ENCODE assay signal across 30 cellular contexts in genomic region chr7:48526375-48526732, GRCh38.
"Had no signal": no experiment of that assay in that cellular context is flagged by ENCODE, and none has a peak within 500 bp of the region (broad histone marks: within the 10 kb centered on the region; RNA-seq: fewer than 3 reads in every experiment).

No MANE protein-coding gene starts in this region.

- H3K36me3 ChIP-seq: brain microvascular endothelial cell, esophagus squamous epithelium, WERI-Rb-1 had no signal

- FAIRE-seq: astrocyte, bronchial epithelial cell, frontal cortex had no signal

- H3K27me3 ChIP-seq: brain microvascular endothelial cell, dorsolateral prefrontal cortex, esophagus squamous epithelium had no signal

- H3K36me3 Mint-ChIP-seq: activated naive CD8-positive, alpha-beta T cell had no signal

- H3K27ac ChIP-seq: brain microvascular endothelial cell, coronary artery, dorsolateral prefrontal cortex, epithelial cell of prostate, esophagus squamous epithelium, WERI-Rb-1 had no signal

- H3K4me1 ChIP-seq: esophagus squamous epithelium had no signal

- H3K9me3 ChIP-seq: esophagus squamous epithelium had no signal

- H3K9me3 Mint-ChIP-seq: activated CD4-positive, alpha-beta T cell treated with anti-CD3 and anti-CD28 coated beads, Interleukin-2, amount 10 ng/mL, durations not matched to agents 7 days and 5 days; activated CD8-positive, alpha-beta T cell treated with anti-CD3 and anti-CD28 coated beads for 36 hours; activated T-cell treated with anti-CD3 and anti-CD28 coated beads, Interleukin-2, amount 50 U/mL, for 4 hours; T-helper 2 cell treated with Interferon-gamma antibody and Interleukin-4, amounts not matched to agents 5 μg/mL and 100 μg/mL, for 36 hours had no signal

- H3K4me3 Mint-ChIP-seq: activated B cell treated with CpG ODN at 0.5 μM for 24 hours; activated CD4-positive, alpha-beta T cell treated with anti-CD3 and anti-CD28 coated beads, Interleukin-2, amount 10 ng/mL, durations not matched to agents 7 days and 5 days; activated CD8-positive, alpha-beta T cell treated with anti-CD3 and anti-CD28 coated beads for 36 hours; activated naive CD8-positive, alpha-beta T cell; activated T-cell treated with anti-CD3 and anti-CD28 coated beads, Interleukin-2, amount 50 U/mL, for 4 hours; activated T-helper 17 cell treated with anti-CD3 and anti-CD28 coated beads, Interleukin-2, amount 50 U/mL, for 72 hours; central memory CD8-positive, alpha-beta T cell; dendritic cell treated with granulocyte-macrophage colony-stimulating factor and Interleukin-4, amounts not matched to agents 40 ng/mL and 50 ng/mL, for 4 days; T-helper 17 cell; T-helper 2 cell treated with Interferon-gamma antibody and Interleukin-4, amounts not matched to agents 5 μg/mL and 100 μg/mL, for 36 hours had no signal

- DNase-seq: activated B cell treated with CpG ODN at 0.5 μM for 24 hours; activated CD4-positive, alpha-beta T cell treated with anti-CD3 and anti-CD28 coated beads, Interleukin-2, amount 10 ng/mL, durations not matched to agents 7 days and 5 days; activated CD4-positive, alpha-beta T cell treated with anti-CD3 and anti-CD28 coated beads, Interleukin-2, amount 50 U/mL, for 4 hours; activated CD8-positive, alpha-beta memory T cell treated with anti-CD3 and anti-CD28 coated beads for 24 hours; activated CD8-positive, alpha-beta T cell treated with anti-CD3 and anti-CD28 coated beads for 36 hours; activated effector memory CD4-positive, alpha-beta T cell treated with Interleukin-2 at 50 U/mL for 16 hours; activated gamma-delta T cell treated with Interleukin-2 at 50 U/mL for 16 hours; activated naive CD4-positive, alpha-beta T cell treated with anti-CD3 and anti-CD28 coated beads, Interleukin-2, amount 50 U/mL, for 16 hours; activated naive CD4-positive, alpha-beta T cell treated with Interleukin-2 at 50 U/mL for 16 hours; activated T-cell treated with anti-CD3 and anti-CD28 coated beads, Interleukin-2, amount 50 U/mL, for 4 hours; amniotic stem cell; anterior cingulate cortex; brain microvascular endothelial cell; dorsolateral prefrontal cortex; effector memory CD4-positive, alpha-beta T cell; esophagus squamous epithelium; T-helper 1 cell; T-helper 17 cell; T1000; WERI-Rb-1 had no signal

- H3K4me1 Mint-ChIP-seq: activated B cell treated with CpG ODN at 0.5 μM for 24 hours; activated CD4-positive, alpha-beta T cell treated with anti-CD3 and anti-CD28 coated beads, Interleukin-2, amount 10 ng/mL, durations not matched to agents 7 days and 5 days; activated T-helper 17 cell treated with anti-CD3 and anti-CD28 coated beads, Interleukin-2, amount 50 U/mL, for 72 hours; central memory CD8-positive, alpha-beta T cell; T-helper 17 cell had no signal

- H3K4me3 ChIP-seq: coronary artery, dorsolateral prefrontal cortex, esophagus squamous epithelium had no signal

- H3K27me3 Mint-ChIP-seq: activated B cell treated with CpG ODN at 0.5 μM for 24 hours; activated CD4-positive, alpha-beta T cell treated with anti-CD3 and anti-CD28 coated beads, Interleukin-2, amount 10 ng/mL, durations not matched to agents 7 days and 5 days; activated CD8-positive, alpha-beta T cell treated with anti-CD3 and anti-CD28 coated beads for 36 hours; activated naive CD8-positive, alpha-beta T cell; central memory CD8-positive, alpha-beta T cell; dendritic cell treated with granulocyte-macrophage colony-stimulating factor and Interleukin-4, amounts not matched to agents 40 ng/mL and 50 ng/mL, for 4 days; T-helper 17 cell had no signal

- H3K27ac Mint-ChIP-seq: activated B cell treated with CpG ODN at 0.5 μM for 24 hours; activated CD4-positive, alpha-beta T cell treated with anti-CD3 and anti-CD28 coated beads, Interleukin-2, amount 10 ng/mL, durations not matched to agents 7 days and 5 days; activated CD8-positive, alpha-beta T cell treated with anti-CD3 and anti-CD28 coated beads for 36 hours; activated naive CD8-positive, alpha-beta T cell; activated T-helper 17 cell treated with anti-CD3 and anti-CD28 coated beads, Interleukin-2, amount 50 U/mL, for 72 hours; dendritic cell treated with granulocyte-macrophage colony-stimulating factor and Interleukin-4, amounts not matched to agents 40 ng/mL and 50 ng/mL, for 4 days; T-helper 17 cell; T-helper 2 cell treated with Interferon-gamma antibody and Interleukin-4, amounts not matched to agents 5 μg/mL and 100 μg/mL, for 36 hours had no signal
